ENCODE assay signal across 28 cellular contexts in the genomic region with DNA sequence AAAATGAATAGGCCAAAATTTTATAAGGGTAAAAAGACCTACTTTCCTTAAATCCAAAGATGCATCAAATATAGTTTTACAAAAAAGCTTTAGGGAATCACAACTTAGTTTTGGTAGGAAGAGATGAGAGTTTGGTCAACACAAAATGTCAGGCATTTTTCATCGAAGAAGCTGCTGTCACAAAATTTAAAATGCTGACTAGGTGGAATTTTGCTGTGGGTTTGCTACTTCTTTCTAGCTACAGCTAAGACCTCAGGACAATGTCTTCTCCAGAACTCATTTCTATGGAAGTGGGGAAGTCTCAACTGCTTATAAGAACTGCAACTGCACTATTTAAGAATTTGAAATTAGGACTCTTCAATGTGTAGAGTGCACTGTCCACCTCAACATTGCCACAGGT.
"Had no signal": no experiment of that assay in that cellular context is flagged by ENCODE, and none has a peak within 500 bp of the region (broad histone marks: within the 10 kb centered on the region; RNA-seq: fewer than 3 reads in every experiment).

No MANE protein-coding gene starts in this region.

- H3K27ac ChIP-seq: neural progenitor cell, ovary, parathyroid adenoma, psoas muscle, skin epidermis, spleen, stomach, thoracic aorta, thyroid gland, tibial nerve, upper lobe of left lung, vagina had no signal

- DNase-seq: naive thymus-derived CD4-positive, alpha-beta T cell; natural killer cell; occipital lobe; ovary; posterior cingulate gyrus; psoas muscle; right cardiac atrium; spleen; stimulated activated CD4-positive, alpha-beta T cell treated with anti-CD3 and anti-CD28 coated beads, Interleukin-12 subunit alpha, Interleukin-12 subunit beta, amount 100 ng/mL, for 4 hours; stimulated activated CD4-positive, alpha-beta T cell treated with anti-CD3 and anti-CD28 coated beads, Interleukin-1b, Interleukin-23, amount 100 ng/mL, for 48 hours; stimulated activated CD4-positive, alpha-beta T cell treated with anti-CD3 and anti-CD28 coated beads, Interleukin-4, amount 100 ng/mL, for 1 hour; stimulated activated CD4-positive, alpha-beta T cell treated with anti-CD3 and anti-CD28 coated beads, Interleukin-4, amount 100 ng/mL, for 4 hours; stimulated activated CD8-positive, alpha-beta memory T cell treated with anti-CD3 and anti-CD28 coated beads, Interleukin-4, amount 100 ng/mL, for 48 hours; stimulated activated naive CD4-positive, alpha-beta T cell; stomach; thyroid gland; trophoblast cell; upper lobe of left lung had no signal

- H3K27me3 ChIP-seq: neural progenitor cell, ovary, spleen, stomach, thyroid gland, tibial nerve, upper lobe of left lung, vagina had no signal

- FAIRE-seq: urothelium cell line had no signal

- H3K4me1 ChIP-seq: neural progenitor cell, parathyroid adenoma, psoas muscle, spleen, stomach, tibial nerve, upper lobe of left lung, vagina had no signal

- ATAC-seq: naive thymus-derived CD4-positive, alpha-beta T cell; natural killer cell; psoas muscle; right cardiac atrium; sciatic nerve; stimulated activated memory B cell treated with anti-CD40 and anti-IgM and Interleukin-4, amounts not matched to agents 10 μg/mL and 1 μg/mL and 100 μg/mL, for 72 hours had no signal

- H3K36me3 ChIP-seq: neural progenitor cell, ovary, spleen, stomach, thoracic aorta, thyroid gland, tibial nerve, upper lobe of left lung, vagina had no signal

- H2AFZ ChIP-seq: neural progenitor cell, parathyroid adenoma had no signal

- H3K9me3 ChIP-seq: ovary, psoas muscle, stomach, thoracic aorta, thyroid gland, tibial nerve, upper lobe of left lung, vagina had no signal

- H3K4me2 ChIP-seq: neural progenitor cell, smooth muscle cell had no signal

- H3K4me3 ChIP-seq: neural progenitor cell, ovary, psoas muscle, skin epidermis, smooth muscle cell, spleen, stomach, thoracic aorta, thyroid gland, tibial nerve, upper lobe of left lung, vagina had no signal

- H3K79me2 ChIP-seq: parathyroid adenoma had no signal

- H3K9ac ChIP-seq: neural progenitor cell, parathyroid adenoma had no signal
